16 cellular contexts compared by ENCODE assay signal in genomic region chr1:3971981-3972380, GRCh38.
A peak's percentile ranks its signal among the peaks of the same experiment; 100 is the strongest.
DNase-seq lines count a peak whose midpoint lies in the region.
"Had no signal": no experiment of that assay in that cellular context is flagged by ENCODE, and none has a peak within 500 bp of the region (broad histone marks: within the 10 kb centered on the region; RNA-seq: fewer than 3 reads in every experiment).

No MANE protein-coding gene starts in this region.

- H3K4me1 ChIP-seq in BLaER1: peaks cover 17% of the 10 kb centered on the region; the same call in 1 of the 2 replicates
- H3K4me1 ChIP-seq: Caco-2 had no signal

- no peak overlapping the region for H3K27ac ChIP-seq in BLaER1
- H3K27ac ChIP-seq in substantia nigra (ENCODE audit: low read depth, low read length, poor library complexity, severe bottlenecking): no peak overlapping the region
- H3K27ac ChIP-seq: 22Rv1 had no signal

- H3K4me3 ChIP-seq in BLaER1: no peak overlapping the region
- H3K4me3 ChIP-seq: GM23338 had no signal

- peak overlapping the region; percentile 0; the same call in 1 of the 2 replicates for H3K4me2 ChIP-seq in BLaER1
- H3K4me2 ChIP-seq: GM23338 had no signal

- peak; percentile 90 for DNase-seq in DMS53 treated with DMSO at 0.1 percent for 48 hours (lab: John Stamatoyannopoulos, UW; ENCODE audit: unreplicated experiment)
- peak; percentile 93 for DNase-seq in SW480 (ENCODE audit: low spot score)
- DNase-seq in superior temporal gyrus (ENCODE audit: extremely low spot score): no peak
- no peak for DNase-seq in activated CD4-positive, alpha-beta T cell treated with anti-CD3 and anti-CD28 coated beads, Interleukin-2, amount 10 ng/mL, durations not matched to agents 7 days and 5 days
- no peak for DNase-seq in substantia nigra (lab: John Stamatoyannopoulos, UW)
- DNase-seq: C1 segment of cervical spinal cord; Caco-2; CD4-positive, alpha-beta memory T cell; DMS153; DMS79 treated with DMSO at 0.1 percent for 48 hours; GF-D8; H9 had no signal

- H3K4me3 Mint-ChIP-seq in activated CD4-positive, alpha-beta T cell treated with anti-CD3 and anti-CD28 coated beads, Interleukin-2, amount 10 ng/mL, durations not matched to agents 7 days and 5 days: no peak overlapping the region
- H3K4me3 Mint-ChIP-seq: B cell, GM23338, H9 had no signal

- H3K27me3 Mint-ChIP-seq in activated CD4-positive, alpha-beta T cell treated with anti-CD3 and anti-CD28 coated beads, Interleukin-2, amount 10 ng/mL, durations not matched to agents 7 days and 5 days: no peaks in the 10 kb centered on the region

- no peak overlapping the region for H3K27ac Mint-ChIP-seq in activated CD4-positive, alpha-beta T cell treated with anti-CD3 and anti-CD28 coated beads, Interleukin-2, amount 10 ng/mL, durations not matched to agents 7 days and 5 days
- H3K27ac Mint-ChIP-seq: B cell, GM23338, H9 had no signal

- H3K4me1 Mint-ChIP-seq in activated CD4-positive, alpha-beta T cell treated with anti-CD3 and anti-CD28 coated beads, Interleukin-2, amount 10 ng/mL, durations not matched to agents 7 days and 5 days: no peaks in the 10 kb centered on the region
- H3K4me1 Mint-ChIP-seq: B cell; CD4-positive, alpha-beta memory T cell; GM23338 had no signal

- H3K9me3 Mint-ChIP-seq in activated CD4-positive, alpha-beta T cell treated with anti-CD3 and anti-CD28 coated beads, Interleukin-2, amount 10 ng/mL, durations not matched to agents 7 days and 5 days: no peaks in the 10 kb centered on the region

- H3K9me3 ChIP-seq in BLaER1: peaks cover 18% of the 10 kb centered on the region
- H3K9me3 ChIP-seq: Caco-2 had no signal

- CTCF ChIA-PET in activated CD4-positive, alpha-beta T cell treated with anti-CD3 and anti-CD28 coated beads, Interleukin-2, amount 10 ng/mL, durations not matched to agents 7 days and 5 days (lab: Charles Lee): no interaction called here

- no peaks in the 10 kb centered on the region for H3K36me3 Mint-ChIP-seq in activated CD4-positive, alpha-beta T cell treated with anti-CD3 and anti-CD28 coated beads, Interleukin-2, amount 10 ng/mL, durations not matched to agents 7 days and 5 days (ENCODE audit: low read depth)
- H3K36me3 Mint-ChIP-seq: CD4-positive, alpha-beta memory T cell had no signal

- H3K27me3 ChIP-seq in BLaER1: no peaks in the 10 kb centered on the region

- no peak overlapping the region for H3K9ac ChIP-seq in BLaER1

- no peaks in the 10 kb centered on the region for H3K36me3 ChIP-seq in BLaER1

- H4K20me1 ChIP-seq in BLaER1: no peaks in the 10 kb centered on the region

- POLR2A ChIA-PET in activated CD4-positive, alpha-beta T cell treated with anti-CD3 and anti-CD28 coated beads, Interleukin-2, amount 10 ng/mL, durations not matched to agents 7 days and 5 days (lab: Charles Lee): no interaction called here

Comparison
In these comparisons a context has a peak if more than half of its experiments do, and no peak if none do; other contexts are left out.
1. DNase-seq: peak in DMS53 treated with DMSO at 0.1 percent for 48 hours (single experiment) and SW480 (single experiment); none in superior temporal gyrus (single experiment), activated CD4-positive, alpha-beta T cell treated with anti-CD3 and anti-CD28 coated beads, Interleukin-2, amount 10 ng/mL, durations not matched to agents 7 days and 5 days (single experiment) and substantia nigra (0 of 49).